25 cellular contexts compared by ENCODE assay signal in the genomic region with DNA sequence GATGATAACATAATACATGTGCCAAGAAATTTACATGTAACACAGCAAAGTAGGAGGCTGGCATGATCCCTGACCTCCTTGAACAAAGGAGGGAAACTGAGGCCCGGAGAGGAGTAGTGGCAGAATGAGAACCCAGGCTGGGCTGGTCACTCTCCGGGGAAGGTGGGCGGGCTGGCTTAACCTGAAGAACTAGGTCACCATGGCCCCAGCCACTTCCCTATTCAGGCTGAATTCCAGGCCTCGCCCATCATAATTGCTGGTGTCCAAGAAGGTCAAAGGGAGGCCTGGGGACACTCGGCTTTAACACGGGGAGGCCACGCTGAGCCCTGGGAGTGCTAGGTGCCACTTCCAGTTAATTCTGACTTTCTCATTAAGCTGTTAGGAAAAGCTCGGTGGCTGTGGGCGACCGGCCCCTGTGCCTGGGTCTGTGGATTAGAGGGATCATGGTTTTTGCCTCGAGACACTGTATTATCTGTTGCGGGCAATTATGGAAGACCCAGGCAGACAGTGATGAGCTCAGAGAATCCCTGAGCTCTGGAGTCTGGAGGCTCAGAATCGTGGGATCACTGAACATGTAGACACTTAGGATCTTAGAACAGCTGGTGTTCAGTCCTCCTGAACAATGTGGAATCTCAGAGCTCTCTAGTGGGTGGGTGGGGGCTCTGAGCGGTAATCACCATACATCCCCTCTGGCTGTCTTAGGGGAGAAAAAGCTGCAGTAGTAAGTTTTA. TPM values are rescaled to one million over a fixed set of nuclear protein-coding genes. Genes with fewer than 3 reads are reported as not detected.
DNase-seq lines count a peak whose midpoint lies in the region; ATAC-seq and TF ChIP-seq lines count a peak whose summit lies in the region.
"Had no signal": no experiment of that assay in that cellular context is flagged by ENCODE, and none has a peak within 500 bp of the region (broad histone marks: within the 10 kb centered on the region; RNA-seq: fewer than 3 reads in every experiment).

No MANE protein-coding gene starts in this region.

- H3K9me3 ChIP-seq in PC-9 (ENCODE audit: insufficient read depth, low read depth) (no peaks in the 10 kb centered on the region), left lung (no peaks in the 10 kb centered on the region), transverse colon (no peaks in the 10 kb centered on the region)
- H3K9me3 ChIP-seq: ascending aorta, thoracic aorta had no signal

- H4K20me1 ChIP-seq in PC-9 (ENCODE audit: insufficient read depth), result no peaks in the 10 kb centered on the region

- no peak for TF ChIP-seq CTCF in PC-9 (conservative IDR thresholded peaks at IDR 0.05)
- no peak for TF ChIP-seq CTCF in left lung (IDR thresholded peaks at IDR 0.05)
- TF ChIP-seq CTCF in transverse colon (IDR thresholded peaks at IDR 0.05), result no peak

- no peak overlapping the region; the same call in 1 of the 2 replicates for H2AFZ ChIP-seq in PC-9

- peak overlapping the region; percentile 60 for H3K4me2 ChIP-seq in PC-9

- peak overlapping the region; percentile 73 for H3K27ac ChIP-seq in PC-9
- H3K27ac ChIP-seq in left lung, result no peak overlapping the region
- H3K27ac ChIP-seq in transverse colon, result peak overlapping the region in 3 of 4 donors; percentile 43 to 54 (median 47)
- H3K27ac ChIP-seq: ascending aorta, dorsolateral prefrontal cortex, heart right ventricle, left ventricle myocardium inferior, thoracic aorta, VCaP had no signal

- H3K4me3 ChIP-seq in PC-9, result no peak overlapping the region
- H3K4me3 ChIP-seq in left lung, result no peak overlapping the region
- no peak overlapping the region for H3K4me3 ChIP-seq in transverse colon
- H3K4me3 ChIP-seq: ascending aorta, dorsolateral prefrontal cortex, heart right ventricle, left ventricle myocardium inferior, thoracic aorta had no signal

- peak; percentile 55 for ATAC-seq in left lung
- ATAC-seq in GM18858 (IDR thresholded peaks at IDR 0.05; ENCODE audit: unreplicated experiment), result no peak
- ATAC-seq in GM18519 (IDR thresholded peaks at IDR 0.05; ENCODE audit: low FRiP score, unreplicated experiment), result no peak
- ATAC-seq: activated naive CD4-positive, alpha-beta T cell treated with anti-CD3 and anti-CD28 coated beads, Interleukin-2, amount 50 U/mL, for 72 hours; activated T-helper 17 cell treated with anti-CD3 and anti-CD28 coated beads, Interleukin-2, amount 50 U/mL, for 72 hours; heart right ventricle; Panc1; sciatic nerve had no signal

- WGBS in transverse colon (ENCODE audit: low coverage in 1 of 2), 2 donors, result 62 to 70% methylated on average over 2 to 14 of the region's 14 CpGs

- CTCF ChIA-PET in PC-9 (lab: Charles Lee), result no interaction called here

- H3K36me3 ChIP-seq in PC-9 (ENCODE audit: low read depth) (no peaks in the 10 kb centered on the region), left lung (no peaks in the 10 kb centered on the region), transverse colon (no peaks in the 10 kb centered on the region)
- H3K36me3 ChIP-seq: ascending aorta, heart right ventricle, left ventricle myocardium inferior, thoracic aorta had no signal

- H3K79me2 ChIP-seq in PC-9 (ENCODE audit: low read depth), result no peaks in the 10 kb centered on the region

- H3K9me2 ChIP-seq in PC-9 (ENCODE audit: insufficient read depth), result no peaks in the 10 kb centered on the region

- POLR2A ChIA-PET in PC-9 (lab: Charles Lee; ENCODE audit: unreplicated experiment), result interaction anchor here (0.8 kb wide), 1 partner anchor 61 kb away, joined by 12 read pairs; no protein-coding TSS in a partner anchor

- H3K27me3 ChIP-seq in PC-9 (ENCODE audit: insufficient read depth, low read depth), result no peaks in the 10 kb centered on the region
- H3K27me3 ChIP-seq in left lung, result peaks cover 0 to 18% of the 10 kb centered on the region in 2 donors
- H3K27me3 ChIP-seq in transverse colon, result peaks cover 24% of the 10 kb centered on the region

- H3K4me1 ChIP-seq in PC-9 (replicated peaks; ENCODE audit: insufficient read depth) (peaks cover 24% of the 10 kb centered on the region), left lung (no peaks in the 10 kb centered on the region), transverse colon (peaks cover 0 to 14% (median 7%) of the 10 kb centered on the region in 4 donors)
- H3K4me1 ChIP-seq: ascending aorta had no signal

- peaks cover 15% of the 10 kb centered on the region; the same call in 1 of the 2 replicates for H3F3A ChIP-seq in PC-9 (ENCODE audit: insufficient read depth, low read depth)

- in situ Hi-C loops in transverse colon (cut with MboI; ENCODE audit: low pct_ligation_motif_present in 1 of 4, low pct_unique_long_range_greater_than_20kb in 1 of 4, low sequenced_read_pairs in 3 of 4), result no loop called here

- peak; percentile 16 for DNase-seq in NCI-H146 (lab: John Stamatoyannopoulos, UW)
- no peak for DNase-seq in NCI-H146 treated with DMSO at 0.1 percent for 48 hours (lab: John Stamatoyannopoulos, UW; ENCODE audit: unreplicated experiment)
- DNase-seq in PC-9, result peak; percentile 63 to 75
- no peak for DNase-seq in left lung
- DNase-seq in transverse colon, result peak; percentile 75
- DNase-seq in NCI-H774 (lab: John Stamatoyannopoulos, UW), result no peak
- DNase-seq: 8988T; activated CD4-positive, alpha-beta T cell treated with anti-CD3 and anti-CD28 coated beads, Interleukin-2, amount 50 U/mL, for 1 hour; central memory CD4-positive, alpha-beta T cell; dorsolateral prefrontal cortex; EL; heart right ventricle; KBM-7; left ventricle myocardium inferior; NCI-H1436 treated with DMSO at 0.1 percent for 48 hours had no signal

- TF ChIP-seq POLR2A in transverse colon (IDR thresholded peaks at IDR 0.05), result no peak

- intact Hi-C loops in PC-9 (cut with micrococcal nuclease; ENCODE audit: unreplicated experiment) (loop anchor here (2.0 to 10.0 kb wide), 2 partner anchors 288 to 524 kb away; no protein-coding TSS in a partner anchor), left lung (cut with DNase I) (no loop called here), transverse colon (cut with DNase I; ENCODE audit: low total_unique reads) (loop anchor here (10.0 kb wide), 2 partner anchors 358 to 528 kb away; no protein-coding TSS in a partner anchor)

- BruUV-seq in PC-9 (replicated peaks; lab: Mats Ljungman, UMichigan), result no TSS peak

- no peak for TF ChIP-seq EP300 in transverse colon (IDR thresholded peaks at IDR 0.05; ENCODE audit: low read depth)

RNA-seq across cellular contexts. Expression of a gene that starts 5.0 kb away (rescaled TPM):
- total RNA-seq in PC-9 (2021) (4.4 and 8.0 TPM in 2 replicates), left lung (under 1 TPM; 0.76 TPM), transverse colon (10 to 100 TPM in 3 of 4 donors, not detected in 1; 13.2 to 45.3 (median 22.7) TPM)
- total RNA-seq: ascending aorta, fibroblast of villous mesenchyme, left ventricle myocardium inferior had no signal

RNA-seq across cellular contexts. Expression of a gene that starts 49.9 kb away (rescaled TPM):
- total RNA-seq in PC-9 (2021) (43.1 and 66.1 TPM in 2 replicates), left lung (10 to 100 TPM; 62.0 to 75.9 TPM), transverse colon (100 to 1,000 TPM in 2 of 4 donors, 10 to 100 TPM in 2; 64.0 to 283 (median 124) TPM)

RNA-seq across cellular contexts. Expression of a gene that starts 50.2 kb away (rescaled TPM):
- total RNA-seq in PC-9 (2021) (68.7 and 88.7 TPM in 2 replicates), left lung (10 to 100 TPM; 63.7 to 92.2 TPM), transverse colon (100 to 1,000 TPM in 3 of 4 donors, 10 to 100 TPM in 1; 90.5 to 368 (median 185) TPM)

Comparison
In these comparisons a context has a peak if more than half of its experiments do, and no peak if none do; other contexts are left out.
1. DNase-seq: peak in NCI-H146 (single experiment), PC-9 (2 of 2) and transverse colon (single experiment); none in NCI-H146 treated with DMSO at 0.1 percent for 48 hours (single experiment), left lung (0 of 2) and NCI-H774 (single experiment).
2. H3K27ac ChIP-seq: peak in PC-9 (single experiment) and transverse colon (3 of 4); none in left lung (0 of 2).
3. intact Hi-C loops: an anchor here in PC-9 (2.0 to 10.0 kb wide) and transverse colon (10.0 kb wide); none called in left lung.